ENCODE assay signal across 8 cellular contexts in genomic region chrX:100895365-100896075, GRCh38. TPM values are rescaled to one million over a fixed set of nuclear protein-coding genes. Genes with fewer than 3 reads are reported as not detected.
A peak's percentile ranks its signal among the peaks of the same experiment; 100 is the strongest.
DNase-seq lines count a peak whose midpoint lies in the region; ATAC-seq, FAIRE-seq and TF ChIP-seq lines count a peak whose summit lies in the region.

No MANE protein-coding gene starts in this region.

- no peak overlapping the region for H2BK120ac ChIP-seq in mesenchymal stem cell (ENCODE audit: low read depth, low read length)

- no peak overlapping the region for H3K9ac ChIP-seq in K562 (ENCODE audit: insufficient read depth in 1 of 2, low read depth in 2 of 2, low read length in 2 of 2)
- no peak overlapping the region for H3K9ac ChIP-seq in mesenchymal stem cell (ENCODE audit: low read length)

- no peak overlapping the region for H2BK15ac ChIP-seq in mesenchymal stem cell (ENCODE audit: low read depth, poor library complexity, severe bottlenecking)

- no peak overlapping the region for H4K8ac ChIP-seq in mesenchymal stem cell (ENCODE audit: low read length)

- H2AFZ ChIP-seq in K562 (ENCODE audit: low read depth, low read length) (no peak overlapping the region), mesenchymal stem cell (ENCODE audit: low read depth, low read length) (no peak overlapping the region)

- no peak overlapping the region for H3K14ac ChIP-seq in mesenchymal stem cell (ENCODE audit: low read length in 2 of 2)

- H3K9me3 ChIP-seq in K562 (replicated peaks; ENCODE audit: control insufficient read depth, insufficient read depth, low read depth, low read length), result no peaks in the 10 kb centered on the region
- H3K9me3 ChIP-seq in mesenchymal stem cell (ENCODE audit: control insufficient read depth, low read length), result no peaks in the 10 kb centered on the region

- no peak overlapping the region for H3K18ac ChIP-seq in mesenchymal stem cell (ENCODE audit: low read depth in 1 of 2, low read length in 2 of 2)

- H3K4ac ChIP-seq in mesenchymal stem cell (ENCODE audit: low read depth in 1 of 2, low read length in 2 of 2), result no peak overlapping the region

- peak; percentile 81 for ATAC-seq in K562
- ATAC-seq in HG03135 (IDR thresholded peaks at IDR 0.05; ENCODE audit: unreplicated experiment), result no peak
- ATAC-seq in GM21360 (IDR thresholded peaks at IDR 0.05; ENCODE audit: unreplicated experiment), result no peak

- H3K36me3 ChIP-seq in H7 (replicated peaks; ENCODE audit: control insufficient read depth, insufficient read depth, low read length) (no peaks in the 10 kb centered on the region), K562 (ENCODE audit: control insufficient read depth, insufficient read depth, low read length) (no peaks in the 10 kb centered on the region), mesenchymal stem cell (ENCODE audit: control insufficient read depth in 1 of 2, insufficient read depth in 2 of 2, low read depth in 1 of 2, low read length in 2 of 2) (no peaks in the 10 kb centered on the region)

- peak; percentile 24 for DNase-seq in activated CD4-positive, alpha-beta T cell treated with anti-CD3 and anti-CD28 coated beads for 48 hours
- DNase-seq in activated CD4-positive, alpha-beta T cell treated with anti-CD3 and anti-CD28 coated beads, Interleukin-2, amount 50 U/mL, for 4 hours, result no peak
- DNase-seq in H7 (peak; percentile 37), NCI-H226 (peak; percentile 23), K562 (ENCODE audit: extremely low read depth in 1 of 4, low spot score in 3 of 4) (peak in 2 of 4 experiments; percentile 12 to 50), mesenchymal stem cell (peak; percentile 42)

- H3K79me2 ChIP-seq in K562 (ENCODE audit: control insufficient read depth, insufficient read depth, low read length), result no peaks in the 10 kb centered on the region

- peak; percentile 52 to 62 (median 56) for TF ChIP-seq CTCF in K562 (IDR thresholded peaks at IDR 0.05 in 2 of 3, conservative IDR thresholded peaks at IDR 0.05 in 1 of 3; ENCODE audit: insufficient read depth in 2 of 3, low read depth in 1 of 3, low read length in 3 of 3)

- BruUV-seq in K562 (replicated peaks; lab: Mats Ljungman, UMichigan), result no TSS peak

- H3K9me1 ChIP-seq in K562 (ENCODE audit: control insufficient read depth, insufficient read depth, low read length), result no peaks in the 10 kb centered on the region

- H4K20me1 ChIP-seq in K562 (replicated peaks; ENCODE audit: control insufficient read depth, insufficient read depth, low read length), result no peaks in the 10 kb centered on the region

- peak; percentile 30 to 79; a peak in 2 of 4 replicates for TF ChIP-seq RAD21 in K562 (CRISPR knock-in tag; conservative IDR thresholded peaks at IDR 0.05 in 1 of 2, IDR thresholded peaks at IDR 0.05 in 1 of 2)

- FAIRE-seq in K562 (lab: Jason Lieb, UNC), result peak; percentile 74

- CTCF ChIA-PET in K562 (lab: Yijun Ruan, JAX; ENCODE audit: low intra/inter-chr PET ratio), result interaction anchor here (1.2 to 1.3 kb wide), 2 partner anchors 309 to 311 kb away, joined by 3 to 7 read pairs; no protein-coding TSS in a partner anchor

- H3K79me1 ChIP-seq in mesenchymal stem cell (replicated peaks; ENCODE audit: low read length, poor library complexity, severe bottlenecking), result no peaks in the 10 kb centered on the region

- no peak overlapping the region for H2AK5ac ChIP-seq in mesenchymal stem cell (ENCODE audit: low read length, severe bottlenecking)

- no peaks in the 10 kb centered on the region for H3K27me3 ChIP-seq in H7 (ENCODE audit: control insufficient read depth, insufficient read depth, low read length)
- H3K27me3 ChIP-seq in K562 (ENCODE audit: control insufficient read depth in 2 of 2, insufficient read depth in 2 of 2, low read length in 2 of 2), result no peaks in the 10 kb centered on the region
- no peaks in the 10 kb centered on the region for H3K27me3 ChIP-seq in mesenchymal stem cell (ENCODE audit: control insufficient read depth in 1 of 2, insufficient read depth in 1 of 2, low read length in 2 of 2)

- H3K27ac ChIP-seq in K562 (ENCODE audit: extremely low read depth, low read depth, low read length), result no peak overlapping the region
- no peak overlapping the region for H3K27ac ChIP-seq in mesenchymal stem cell (ENCODE audit: low read length, poor library complexity, severe bottlenecking)

- H2BK5ac ChIP-seq in mesenchymal stem cell (ENCODE audit: low read depth, low read length, poor library complexity, severe bottlenecking), result no peak overlapping the region

- H2BK12ac ChIP-seq in mesenchymal stem cell (ENCODE audit: low read length in 2 of 2), result no peak overlapping the region

- no peak overlapping the region for H3K4me2 ChIP-seq in K562 (ENCODE audit: insufficient read depth, low read length)
- no peak overlapping the region for H3K4me2 ChIP-seq in mesenchymal stem cell (ENCODE audit: low read length, poor library complexity, severe bottlenecking)

- in situ Hi-C loops in K562 (cut with MboI), result loop anchor here (10.0 kb wide), 1 partner anchor 309 kb away; no protein-coding TSS in a partner anchor

- no peak for TF ChIP-seq EP300 in K562 (IDR thresholded peaks at IDR 0.05; ENCODE audit: low read length)

- no peak overlapping the region for H3K4me3 ChIP-seq in H7 (ENCODE audit: insufficient read depth, low read depth, low read length)
- H3K4me3 ChIP-seq in K562, result no peak overlapping the region
- H3K4me3 ChIP-seq in mesenchymal stem cell (ENCODE audit: insufficient read depth in 1 of 2, low read depth in 1 of 2, low read length in 2 of 2), result no peak overlapping the region

- no peaks in the 10 kb centered on the region for H3K4me1 ChIP-seq in K562 (replicated peaks in 1 of 2; ENCODE audit: control insufficient read depth in 2 of 2, insufficient read depth in 2 of 2, low read length in 2 of 2)
- H3K4me1 ChIP-seq in mesenchymal stem cell (ENCODE audit: control insufficient read depth, insufficient read depth, low read depth, low read length), result no peaks in the 10 kb centered on the region

- TF ChIP-seq POLR2A in K562 (conservative IDR thresholded peaks at IDR 0.05), result no peak

- POLR2A ChIA-PET in K562 (lab: Yijun Ruan, JAX), result no interaction called here

- intact Hi-C loops in K562 (cut with micrococcal nuclease), result loop anchor here (1.0 to 10.0 kb wide), 2 partner anchors 311 to 389 kb away; no protein-coding TSS in a partner anchor

- H4K91ac ChIP-seq in mesenchymal stem cell (ENCODE audit: low read length), result no peak overlapping the region

- 4% methylated on average over 5 of the region's 5 CpGs for WGBS in K562 (ENCODE audit: insufficient coverage, low coverage, missing lambda C conversion rate)
- 25% methylated on average over 5 of the region's 5 CpGs for WGBS in mesenchymal stem cell

- H3K23ac ChIP-seq in mesenchymal stem cell (ENCODE audit: low read length in 2 of 2), result no peak overlapping the region

TF ChIP-seq in K562, 482 proteins besides CTCF, POLR2A, EP300 and RAD21:
- no peak for TF ChIP-seq NFIX (CRISPR knock-in tag; IDR thresholded peaks at IDR 0.05; ENCODE audit: low read depth)
- TF ChIP-seq STAG1 (CRISPR knock-in tag; IDR thresholded peaks at IDR 0.05; ENCODE audit: borderline replicate concordance), result peak; percentile 19; the same call in 1 of the 2 replicates
- peak; percentile 37; the same call in 1 of the 2 replicates for TF ChIP-seq SMC3 (conservative IDR thresholded peaks at IDR 0.05; ENCODE audit: insufficient read depth, low read depth, low read length)

RNA-seq across cellular contexts. Expression of gene NOX1, which starts 21.4 kb away (rescaled TPM):
- not detected in 2 replicates for total RNA-seq in H7 (2014; rRNA removed; shearing (Covaris generic))
- total RNA-seq in K562 (2011; cell fraction: chromatin; rRNA removed; ENCODE audit: low replicate concordance), result not detected in 2 replicates
- total RNA-seq in K562 (2011; cell fraction: nucleolus; rRNA removed), result not detected in 2 replicates
- total RNA-seq in K562 (2011; cell fraction: nucleoplasm; rRNA removed), result not detected in 2 replicates
- total RNA-seq in K562 (2014; rRNA removed), result not detected in 2 replicates
- total RNA-seq in K562 (2014; rRNA removed; fragmentation: Illumina TruSeq; extraction: Trizol), result not detected in 2 replicates
- not detected in 2 replicates for total RNA-seq in K562 (2015; rRNA removed; fragmentation: Illumina TruSeq; extraction: Trizol)
- total RNA-seq in K562 (2021), result not detected in 2 replicates
- polyA plus RNA-seq in K562 (2011; rRNA removed), result not detected in 2 replicates
- not detected in 2 replicates for polyA plus RNA-seq in K562 (2011; cell fraction: cytosol; rRNA removed)
- polyA plus RNA-seq in K562 (2011; cell fraction: nucleus; rRNA removed), result not detected in 2 replicates
- not detected in 2 replicates for polyA plus RNA-seq in K562 (2012)
- polyA plus RNA-seq in K562 (2014; fragmentation: Illumina TruSeq; extraction: Trizol), result not detected in 2 replicates
- polyA plus RNA-seq in K562 (2014; fragmentation: Nextera tagmentation; extraction: Ambion mirVana), result under 1 TPM in 1 of 2 experiments, not detected in 1; 0.01 TPM
- not detected in 2 replicates for polyA plus RNA-seq in K562 (2014; rRNA removed)
- not detected in 2 replicates for polyA minus RNA-seq in K562 (2011; rRNA and poly(A)+ RNA removed)
- polyA minus RNA-seq in K562 (2011; cell fraction: cytosol; rRNA and poly(A)+ RNA removed), result not detected in 2 replicates
- polyA minus RNA-seq in K562 (2011; cell fraction: nucleus; rRNA and poly(A)+ RNA removed), result not detected in 2 replicates
- 0.03 TPM for polyA plus RNA-seq in mesenchymal stem cell (2013, experiment 1 of 2)
- 0.05 TPM for polyA plus RNA-seq in mesenchymal stem cell (2013, experiment 2 of 2)

RNA-seq across cellular contexts. Expression of gene XKRX, which starts 33.2 kb away (rescaled TPM):
- 0.41 and 0.90 TPM in 2 replicates for total RNA-seq in H7 (2014; rRNA removed; shearing (Covaris generic))
- total RNA-seq in K562 (2011; cell fraction: chromatin; rRNA removed; ENCODE audit: low replicate concordance), result not detected in 2 replicates
- not detected in 2 replicates for total RNA-seq in K562 (2011; cell fraction: nucleolus; rRNA removed)
- not detected in 2 replicates for total RNA-seq in K562 (2011; cell fraction: nucleoplasm; rRNA removed)
- not detected in 2 replicates for total RNA-seq in K562 (2014; rRNA removed)
- total RNA-seq in K562 (2014; rRNA removed; fragmentation: Illumina TruSeq; extraction: Trizol), result not detected in 2 replicates
- not detected in 2 replicates for total RNA-seq in K562 (2015; rRNA removed; fragmentation: Illumina TruSeq; extraction: Trizol)
- not detected in 2 replicates for total RNA-seq in K562 (2021)
- polyA plus RNA-seq in K562 (2011; rRNA removed), result 0.03 TPM in 1 of 2 replicates, not detected in the other
- not detected in 2 replicates for polyA plus RNA-seq in K562 (2011; cell fraction: cytosol; rRNA removed)
- not detected in 2 replicates for polyA plus RNA-seq in K562 (2011; cell fraction: nucleus; rRNA removed)
- not detected in 2 replicates for polyA plus RNA-seq in K562 (2012)
- not detected in 2 replicates for polyA plus RNA-seq in K562 (2014; fragmentation: Illumina TruSeq; extraction: Trizol)
- polyA plus RNA-seq in K562 (2014; fragmentation: Nextera tagmentation; extraction: Ambion mirVana), result not detected
- not detected in 2 replicates for polyA plus RNA-seq in K562 (2014; rRNA removed)
- not detected in 2 replicates for polyA minus RNA-seq in K562 (2011; rRNA and poly(A)+ RNA removed)
- not detected in 2 replicates for polyA minus RNA-seq in K562 (2011; cell fraction: cytosol; rRNA and poly(A)+ RNA removed)
- not detected in 2 replicates for polyA minus RNA-seq in K562 (2011; cell fraction: nucleus; rRNA and poly(A)+ RNA removed)
- 0.10 TPM for polyA plus RNA-seq in mesenchymal stem cell (2013, experiment 1 of 2)
- 0.05 TPM for polyA plus RNA-seq in mesenchymal stem cell (2013, experiment 2 of 2)

Comparison
In these comparisons a context has a peak if more than half of its experiments do, and no peak if none do; other contexts are left out.
1. DNase-seq: peak in activated CD4-positive, alpha-beta T cell treated with anti-CD3 and anti-CD28 coated beads for 48 hours (single experiment), H7 (single experiment), NCI-H226 (single experiment) and mesenchymal stem cell (single experiment); none in activated CD4-positive, alpha-beta T cell treated with anti-CD3 and anti-CD28 coated beads, Interleukin-2, amount 50 U/mL, for 4 hours (0 of 2).